ENCODE assay signal across 9 cellular contexts in the genomic region with DNA sequence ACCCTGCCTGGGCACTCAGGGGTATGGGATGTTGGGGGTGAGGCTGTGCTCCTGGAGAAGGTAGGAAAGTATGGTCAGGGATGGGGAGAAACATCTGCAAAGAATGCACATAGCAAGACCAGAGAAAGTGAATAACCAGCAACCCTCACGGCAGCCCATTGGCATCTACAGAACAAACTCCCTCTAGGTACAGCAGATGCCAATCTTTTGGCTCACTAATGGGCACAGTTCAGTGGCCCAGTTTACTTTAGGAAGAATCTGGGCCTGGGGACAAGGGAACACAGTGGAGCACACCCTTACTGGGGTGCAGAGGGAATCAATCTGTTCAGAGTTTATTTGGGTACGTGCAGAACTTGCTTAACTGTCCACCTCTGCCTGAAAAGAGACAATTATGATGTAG.
DNase-seq lines count a peak whose midpoint lies in the region; ATAC-seq, FAIRE-seq and TF ChIP-seq lines count a peak whose summit lies in the region.
"Had no signal": no experiment of that assay in that cellular context is flagged by ENCODE, and none has a peak within 500 bp of the region (broad histone marks: within the 10 kb centered on the region; RNA-seq: fewer than 3 reads in every experiment).

No MANE protein-coding gene starts in this region.

- H3K27me3 ChIP-seq in K562 (ENCODE audit: control insufficient read depth in 2 of 2, insufficient read depth in 2 of 2, low read length in 2 of 2), result no peaks in the 10 kb centered on the region; a peak in 1 of 5 replicates
- H3K27me3 ChIP-seq: heart left ventricle had no signal

- H3K9me1 ChIP-seq in K562 (ENCODE audit: control insufficient read depth, insufficient read depth, low read length), result no peaks in the 10 kb centered on the region

- ATAC-seq in GM19023 (IDR thresholded peaks at IDR 0.05; ENCODE audit: unreplicated experiment) (peak; percentile 33), HG03045 (IDR thresholded peaks at IDR 0.05; ENCODE audit: unreplicated experiment) (peak; percentile 8), K562 (peak; percentile 40), GM18858 (IDR thresholded peaks at IDR 0.05; ENCODE audit: unreplicated experiment) (no peak)

- H3K9me3 ChIP-seq in K562 (replicated peaks; ENCODE audit: control insufficient read depth, insufficient read depth, low read depth, low read length), result no peaks in the 10 kb centered on the region
- H3K9me3 ChIP-seq: heart left ventricle had no signal

- peak overlapping the region; percentile 54; the same call in 1 of the 2 replicates for H3K4me2 ChIP-seq in K562 (ENCODE audit: insufficient read depth, low read length)

- no peak for TF ChIP-seq CTCF in K562 (IDR thresholded peaks at IDR 0.05 in 2 of 3, conservative IDR thresholded peaks at IDR 0.05 in 1 of 3; ENCODE audit: insufficient read depth in 2 of 3, low read depth in 1 of 3, low read length in 3 of 3)

- CTCF ChIA-PET in K562 (lab: Yijun Ruan, JAX; ENCODE audit: low intra/inter-chr PET ratio), result interaction anchor here (1.0 kb wide), 1 partner anchor 251 kb away, joined by 3 read pairs; no protein-coding TSS in a partner anchor

- intact Hi-C loops in K562 (cut with micrococcal nuclease), result no loop called here

- H3K4me3 ChIP-seq in K562, result no peak overlapping the region
- H3K4me3 ChIP-seq: heart left ventricle had no signal

- peaks cover 0 to 9% of the 10 kb centered on the region in 2 experiments; a peak in 2 of 5 replicates for H3K4me1 ChIP-seq in K562 (replicated peaks in 1 of 2; ENCODE audit: control insufficient read depth in 2 of 2, insufficient read depth in 2 of 2, low read length in 2 of 2)

- TF ChIP-seq EP300 in K562 (IDR thresholded peaks at IDR 0.05; ENCODE audit: low read length), result no peak

- TF ChIP-seq POLR2A in K562 (conservative IDR thresholded peaks at IDR 0.05), result no peak

- DNase-seq in K562 (ENCODE audit: extremely low read depth in 1 of 4, low spot score in 3 of 4) (no peak), renal cortical epithelial cell (ENCODE audit: low read depth) (peak; percentile 47), HTR-8/SVneo (ENCODE audit: insufficient read length, low spot score) (no peak), DMS 273 (lab: John Stamatoyannopoulos, UW; ENCODE audit: unreplicated experiment) (no peak), ecto neural progenitor cell (ENCODE audit: low spot score) (no peak)
- DNase-seq: heart left ventricle had no signal

- POLR2A ChIA-PET in K562 (lab: Yijun Ruan, JAX), result interaction anchor here (0.5 kb wide), 1 partner anchor 122 kb away, joined by 4 read pairs; no protein-coding TSS in a partner anchor

- H3K9ac ChIP-seq in K562 (ENCODE audit: insufficient read depth in 1 of 2, low read depth in 2 of 2, low read length in 2 of 2), result peak overlapping the region in 1 of 2 experiments; percentile 33; a peak in 1 of 4 replicates

- in situ Hi-C loops in K562 (cut with MboI), result no loop called here

- no peaks in the 10 kb centered on the region for H4K20me1 ChIP-seq in K562 (replicated peaks; ENCODE audit: control insufficient read depth, insufficient read depth, low read length)

- H3K27ac ChIP-seq in K562 (ENCODE audit: extremely low read depth, low read depth, low read length), result peak overlapping the region; percentile 79; the same call in 2 of the 3 replicates

- peak overlapping the region; percentile 90 for H2AFZ ChIP-seq in K562 (ENCODE audit: low read depth, low read length)

- BruUV-seq in K562 (replicated peaks; lab: Mats Ljungman, UMichigan), result no TSS peak

- no peaks in the 10 kb centered on the region for H3K79me2 ChIP-seq in K562 (ENCODE audit: control insufficient read depth, insufficient read depth, low read length)

- TF ChIP-seq RAD21 in K562 (CRISPR knock-in tag; conservative IDR thresholded peaks at IDR 0.05 in 1 of 2, IDR thresholded peaks at IDR 0.05 in 1 of 2), result no peak

- WGBS in K562 (ENCODE audit: insufficient coverage, low coverage, missing lambda C conversion rate), result 57% methylated on average over 2 of the region's 2 CpGs

- H3K36me3 ChIP-seq in K562 (ENCODE audit: control insufficient read depth, insufficient read depth, low read length), result no peaks in the 10 kb centered on the region
- H3K36me3 ChIP-seq: heart left ventricle had no signal

- FAIRE-seq in K562 (lab: Jason Lieb, UNC) (no peak), HTR-8/SVneo (lab: Jason Lieb, UNC) (no peak)

TF ChIP-seq in K562, 482 proteins besides CTCF, POLR2A, EP300 and RAD21:
- TF ChIP-seq SUPT5H (IDR thresholded peaks at IDR 0.05), result no peak
- TF ChIP-seq, protein P1, sequence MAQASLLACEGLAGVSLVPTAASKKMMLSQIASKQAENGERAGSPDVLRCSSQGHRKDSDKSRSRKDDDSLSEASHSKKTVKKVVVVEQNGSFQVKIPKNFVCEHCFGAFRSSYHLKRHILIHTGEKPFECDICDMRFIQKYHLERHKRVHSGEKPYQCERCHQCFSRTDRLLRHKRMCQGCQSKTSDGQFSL (CRISPR knock-in tag; IDR thresholded peaks at IDR 0.05), result no peak
- TF ChIP-seq, protein P1 (tag; IDR thresholded peaks at IDR 0.05), result 0 out of 4 replicates have a peak, but pooled peaks of 1 of the 2 experiments have one; percentile 48
- no peak for TF ChIP-seq NR4A1 (CRISPR knock-in tag; IDR thresholded peaks at IDR 0.05)
- TF ChIP-seq NR4A1 (tag; IDR thresholded peaks at IDR 0.05), result 0 out of 2 replicates have a peak, but pooled peaks have one; percentile 39
